Comparison of ENCODE assay signal across 25 cellular contexts in genomic region chr7:83782628-83783027, GRCh38.
A peak's percentile ranks its signal among the peaks of the same experiment; 100 is the strongest.
DNase-seq lines count a peak whose midpoint lies in the region; ATAC-seq and TF ChIP-seq lines count a peak whose summit lies in the region.
"Had no signal": no experiment of that assay in that cellular context is flagged by ENCODE, and none has a peak within 500 bp of the region (broad histone marks: within the 10 kb centered on the region; RNA-seq: fewer than 3 reads in every experiment).

No MANE protein-coding gene starts in this region.

- no peak for TF ChIP-seq CTCF in astrocyte of the spinal cord (IDR thresholded peaks at IDR 0.05; ENCODE audit: low read depth, low read length)
- no peak for TF ChIP-seq CTCF in right atrium auricular region (IDR thresholded peaks at IDR 0.05)

- ATAC-seq in GM21390 (IDR thresholded peaks at IDR 0.05; ENCODE audit: unreplicated experiment) (no peak), GM21529 (IDR thresholded peaks at IDR 0.05; ENCODE audit: unreplicated experiment) (no peak)
- no peak for ATAC-seq in activated T-helper 17 cell treated with anti-CD3 and anti-CD28 coated beads, Interleukin-2, amount 50 U/mL, for 72 hours (replicated peaks)
- ATAC-seq: lower lobe of right lung had no signal

- H3K4me1 ChIP-seq in right atrium auricular region: no peaks in the 10 kb centered on the region
- H3K4me1 ChIP-seq: adrenal gland, lower lobe of right lung, Peyer's patch had no signal

- H3K9me3 Mint-ChIP-seq in activated T-helper 17 cell treated with anti-CD3 and anti-CD28 coated beads, Interleukin-2, amount 50 U/mL, for 72 hours: peaks cover 5% of the 10 kb centered on the region
- H3K9me3 Mint-ChIP-seq: neural crest cell had no signal

- H3K27ac Mint-ChIP-seq in activated T-helper 17 cell treated with anti-CD3 and anti-CD28 coated beads, Interleukin-2, amount 50 U/mL, for 72 hours: no peak overlapping the region

- no peaks in the 10 kb centered on the region for H3K27me3 Mint-ChIP-seq in activated T-helper 17 cell treated with anti-CD3 and anti-CD28 coated beads, Interleukin-2, amount 50 U/mL, for 72 hours

- no peak overlapping the region for H3K4me3 Mint-ChIP-seq in activated T-helper 17 cell treated with anti-CD3 and anti-CD28 coated beads, Interleukin-2, amount 50 U/mL, for 72 hours
- H3K4me3 Mint-ChIP-seq: neural crest cell had no signal

- peak; percentile 50 for DNase-seq in Daoy (ENCODE audit: low read depth)
- peak; percentile 33 for DNase-seq in NCI-H226
- peak; percentile 5 for DNase-seq in astrocyte of the spinal cord (ENCODE audit: low read depth, low spot score)
- peak; percentile 24 for DNase-seq in glomerular visceral epithelial cell (ENCODE audit: extremely low spot score)
- DNase-seq in right atrium auricular region (ENCODE audit: low spot score): no peak
- DNase-seq: activated CD4-positive, alpha-beta T cell treated with anti-CD3 and anti-CD28 coated beads, Interleukin-2, amount 50 U/mL, for 48 hours; activated CD4-positive, CD25-positive, alpha-beta regulatory T cell; activated effector memory CD4-positive, alpha-beta T cell treated with anti-CD3 and anti-CD28 coated beads, Interleukin-2, amount 50 U/mL, for 16 hours; adrenal gland; caudate nucleus; dermis blood vessel endothelial cell; foreskin melanocyte; H7; hypothalamus; lower lobe of right lung; NCI-H1092 treated with DMSO at 0.1 percent for 48 hours; NCI-H2029 treated with DMSO at 0.1 percent for 48 hours; NK-92 treated with Interleukin-12 subunit alpha and Interleukin-12 subunit beta, amount 100 ng/mL, for 24 hours; Peyer's patch; posterior cingulate gyrus; stimulated activated CD4-positive, alpha-beta T cell treated with anti-CD3 and anti-CD28 coated beads, Interleukin-1b, Interleukin-23, amount 100 ng/mL, for 48 hours had no signal

- no peaks in the 10 kb centered on the region for H3K36me3 ChIP-seq in right atrium auricular region
- H3K36me3 ChIP-seq: adrenal gland, lower lobe of right lung, Peyer's patch had no signal

- no peaks in the 10 kb centered on the region for H3K27me3 ChIP-seq in right atrium auricular region
- H3K27me3 ChIP-seq: adrenal gland, Peyer's patch had no signal

- H3K27ac ChIP-seq in right atrium auricular region: no peak overlapping the region
- H3K27ac ChIP-seq: adrenal gland, lower lobe of right lung, Peyer's patch had no signal

- no peaks in the 10 kb centered on the region for H3K4me1 Mint-ChIP-seq in activated T-helper 17 cell treated with anti-CD3 and anti-CD28 coated beads, Interleukin-2, amount 50 U/mL, for 72 hours
- H3K4me1 Mint-ChIP-seq: neural crest cell had no signal

- H3K4me3 ChIP-seq in astrocyte of the spinal cord (ENCODE audit: low read depth, low read length) (no peak overlapping the region), right atrium auricular region (no peak overlapping the region)
- H3K4me3 ChIP-seq: adrenal gland, lower lobe of right lung, Peyer's patch had no signal

- no peaks in the 10 kb centered on the region for H3K36me3 Mint-ChIP-seq in activated T-helper 17 cell treated with anti-CD3 and anti-CD28 coated beads, Interleukin-2, amount 50 U/mL, for 72 hours (ENCODE audit: low read depth)

- no peaks in the 10 kb centered on the region for H3K9me3 ChIP-seq in right atrium auricular region
- H3K9me3 ChIP-seq: adrenal gland, lower lobe of right lung, Peyer's patch had no signal

- in situ Hi-C loops in astrocyte of the spinal cord (cut with HindIII; ENCODE audit: low sequenced_read_pairs): no loop called here
